14 cellular contexts compared by ENCODE assay signal in the genomic region with DNA sequence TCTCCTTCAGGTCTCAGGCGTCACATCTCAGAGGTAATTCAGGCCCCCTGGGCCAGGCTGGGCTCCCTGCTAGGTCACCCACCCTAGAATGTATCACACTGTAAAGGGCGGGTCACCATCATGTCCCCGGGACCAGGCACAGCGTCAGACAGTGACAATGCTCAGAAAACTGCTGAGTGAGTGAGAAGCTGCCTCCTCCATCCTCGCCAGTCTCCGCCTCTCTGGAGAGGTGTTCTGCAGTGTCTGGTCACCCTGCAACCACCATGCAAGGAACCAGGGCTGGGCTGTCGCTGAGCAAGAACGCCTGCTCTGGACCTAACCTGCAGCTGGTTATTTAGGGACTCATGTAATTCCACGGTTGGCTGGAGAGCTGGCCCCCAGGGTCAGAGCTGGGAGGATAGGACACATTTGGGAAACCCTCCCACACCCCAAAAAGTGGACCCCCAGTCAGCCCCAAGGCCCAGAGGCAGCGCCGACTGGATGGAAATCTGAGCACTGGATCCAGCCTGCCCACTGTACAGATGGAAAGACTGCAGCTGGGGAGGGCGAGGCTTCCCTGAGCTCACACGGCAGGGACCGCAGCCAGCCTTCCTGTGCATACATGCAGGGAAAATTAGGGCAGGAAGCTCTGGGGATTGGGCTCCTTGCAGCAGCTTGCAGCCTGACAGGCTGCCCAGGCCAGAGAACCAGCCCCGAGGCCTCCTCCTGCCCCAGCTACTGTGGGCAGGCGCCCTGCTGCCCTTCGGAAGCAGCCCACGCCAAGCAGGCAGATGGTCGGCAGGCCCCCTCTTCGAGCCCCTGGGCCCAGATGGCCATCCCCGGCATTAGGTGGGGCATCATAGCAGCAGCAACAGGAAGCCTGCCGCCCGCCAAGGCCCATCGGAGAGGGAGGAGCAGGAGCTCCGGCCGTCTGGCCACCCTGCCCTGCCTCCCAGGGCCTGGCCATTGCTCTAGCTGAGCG.
DNase-seq lines count a peak whose midpoint lies in the region; ATAC-seq and TF ChIP-seq lines count a peak whose summit lies in the region.
"Had no signal": no experiment of that assay in that cellular context is flagged by ENCODE, and none has a peak within 500 bp of the region (broad histone marks: within the 10 kb centered on the region; RNA-seq: fewer than 3 reads in every experiment).

No MANE protein-coding gene starts in this region.

- intact Hi-C loops in heart left ventricle (cut with DNase I) = no loop called here

- H2AFZ ChIP-seq in H9 (ENCODE audit: low read length) (no peak overlapping the region), trophoblast cell (ENCODE audit: insufficient read depth, low read length, poor library complexity) (peak overlapping the region; percentile 43), hepatocyte (no peak overlapping the region)
- H2AFZ ChIP-seq: parathyroid adenoma had no signal

- no peak overlapping the region for H3K4me3 Mint-ChIP-seq in H9
- H3K4me3 Mint-ChIP-seq: stimulated activated naive CD8-positive, alpha-beta T cell treated with anti-CD3 and anti-CD28 coated beads, Interleukin-15, amount 100 ng/mL, for 72 hours had no signal

- peaks cover 39 to 42% of the 10 kb centered on the region in 2 experiments for H3K4me1 Mint-ChIP-seq in H9
- H3K4me1 Mint-ChIP-seq: stimulated activated naive CD8-positive, alpha-beta T cell treated with anti-CD3 and anti-CD28 coated beads, Interleukin-15, amount 100 ng/mL, for 72 hours had no signal

- H4K5ac ChIP-seq in H9 (ENCODE audit: insufficient read length, low read depth, low read length) = no peak overlapping the region

- H3K4ac ChIP-seq in H9 (ENCODE audit: low read depth, low read length) (no peak overlapping the region), trophoblast cell (ENCODE audit: low read depth, low read length) (no peak overlapping the region)

- no peak overlapping the region for H3K18ac ChIP-seq in H9 (ENCODE audit: insufficient read length, low read depth, low read length)
- H3K18ac ChIP-seq in trophoblast cell (ENCODE audit: low read length) = no peak overlapping the region

- TF ChIP-seq CTCF in H9 (conservative IDR thresholded peaks at IDR 0.05) (no peak), RWPE1 (conservative IDR thresholded peaks at IDR 0.05; ENCODE audit: low read depth) (no peak), heart left ventricle (IDR thresholded peaks at IDR 0.05) (no peak), hepatocyte (IDR thresholded peaks at IDR 0.05; ENCODE audit: poor library complexity) (no peak)

- TF ChIP-seq POLR2A in heart left ventricle (IDR thresholded peaks at IDR 0.05) = no peak

- H3K56ac ChIP-seq in H9 (ENCODE audit: insufficient read length, low read depth, low read length) = no peak overlapping the region

- H2BK12ac ChIP-seq in H9 (ENCODE audit: insufficient read length, low read depth, low read length) (no peak overlapping the region), trophoblast cell (ENCODE audit: low read length) (peak overlapping the region; percentile 22)

- H3K4me2 ChIP-seq in H9 (ENCODE audit: insufficient read depth, insufficient read length, low read length) (no peak overlapping the region), trophoblast cell (ENCODE audit: low read length) (no peak overlapping the region), hepatocyte (no peak overlapping the region)

- H3K4me1 ChIP-seq in H9 (ENCODE audit: insufficient read depth, low read length) (peaks cover 12% of the 10 kb centered on the region; the same call in 1 of the 2 replicates), heart left ventricle (peaks cover 0 to 44% (median 20%) of the 10 kb centered on the region in 12 donors), trophoblast cell (ENCODE audit: control insufficient read depth in 1 of 2, insufficient read depth in 2 of 2, low read length in 2 of 2) (peaks cover 20 to 31% of the 10 kb centered on the region in 2 experiments), hepatocyte (ENCODE audit: insufficient read depth) (peaks cover 29% of the 10 kb centered on the region), HAP-1 (no peaks in the 10 kb centered on the region)

- peaks cover 30% of the 10 kb centered on the region for H3K27me3 Mint-ChIP-seq in H9 (ENCODE audit: low read depth)
- H3K27me3 Mint-ChIP-seq: stimulated activated naive CD8-positive, alpha-beta T cell treated with anti-CD3 and anti-CD28 coated beads, Interleukin-15, amount 100 ng/mL, for 72 hours had no signal

- H3K36me3 ChIP-seq in heart left ventricle (no peaks in the 10 kb centered on the region), trophoblast cell (ENCODE audit: control insufficient read depth in 1 of 2, insufficient read depth in 2 of 2, low read length in 2 of 2) (no peaks in the 10 kb centered on the region), hepatocyte (replicated peaks; ENCODE audit: insufficient read depth, low read depth) (no peaks in the 10 kb centered on the region), HAP-1 (replicated peaks) (no peaks in the 10 kb centered on the region)
- H3K36me3 ChIP-seq: Peyer's patch had no signal

- H3K4me3 ChIP-seq in heart left ventricle = no peak overlapping the region
- no peak overlapping the region for H3K4me3 ChIP-seq in trophoblast cell (ENCODE audit: low read depth, low read length)
- no peak overlapping the region for H3K4me3 ChIP-seq in hepatocyte
- H3K4me3 ChIP-seq in HAP-1 = no peak overlapping the region
- H3K4me3 ChIP-seq: Peyer's patch had no signal

- H3K9me3 ChIP-seq in H9 (ENCODE audit: control insufficient read depth, low read depth, low read length) = no peaks in the 10 kb centered on the region
- no peaks in the 10 kb centered on the region for H3K9me3 ChIP-seq in heart left ventricle
- no peaks in the 10 kb centered on the region for H3K9me3 ChIP-seq in trophoblast cell (ENCODE audit: insufficient read depth, low read depth, low read length)
- no peaks in the 10 kb centered on the region for H3K9me3 ChIP-seq in hepatocyte (ENCODE audit: low read depth)
- H3K9me3 ChIP-seq in HAP-1 = no peaks in the 10 kb centered on the region
- H3K9me3 ChIP-seq: Peyer's patch had no signal

- no peak overlapping the region for H4K12ac ChIP-seq in trophoblast cell (ENCODE audit: low read depth, low read length)

- H3K27me3 ChIP-seq in H9 (ENCODE audit: insufficient read depth, low read length) = no peaks in the 10 kb centered on the region
- H3K27me3 ChIP-seq in heart left ventricle = no peaks in the 10 kb centered on the region
- no peaks in the 10 kb centered on the region for H3K27me3 ChIP-seq in trophoblast cell (ENCODE audit: insufficient read depth, low read length)
- no peaks in the 10 kb centered on the region for H3K27me3 ChIP-seq in hepatocyte
- no peaks in the 10 kb centered on the region for H3K27me3 ChIP-seq in HAP-1 (ENCODE audit: low read depth)
- H3K27me3 ChIP-seq: Peyer's patch had no signal

- WGBS in H9 (ENCODE audit: extremely low coverage, insufficient read length, low lambda C conversion rate) = no CpG with 5 or more reads among the region's 27 CpGs
- 68 to 89% (median 74%) methylated on average over 15 to 27 of the region's 27 CpGs for WGBS in heart left ventricle, 4 donors
- no CpG with 5 or more reads among the region's 27 CpGs for WGBS in trophoblast cell (ENCODE audit: extremely low coverage, insufficient coverage, insufficient read length)
- 90% methylated on average over 26 of the region's 27 CpGs for WGBS in hepatocyte (ENCODE audit: low lambda C conversion rate, missing lambda C conversion rate)

- no peaks in the 10 kb centered on the region for H3K79me2 ChIP-seq in H9 (ENCODE audit: insufficient read depth, low read length)
- no peaks in the 10 kb centered on the region for H3K79me2 ChIP-seq in trophoblast cell (ENCODE audit: control insufficient read depth, insufficient read depth, low read length, poor library complexity)
- no peaks in the 10 kb centered on the region for H3K79me2 ChIP-seq in hepatocyte

- H3K9me2 ChIP-seq in hepatocyte (replicated peaks; ENCODE audit: insufficient read depth) = no peaks in the 10 kb centered on the region

- H4K91ac ChIP-seq in H9 (ENCODE audit: insufficient read length, low read depth, low read length) = no peak overlapping the region
- peak overlapping the region; percentile 12 for H4K91ac ChIP-seq in trophoblast cell (ENCODE audit: low read depth, low read length)

- CTCF ChIA-PET in RWPE1 (lab: Yijun Ruan, JAX) = interaction anchor here (0.6 to 1.1 kb wide), 3 partner anchors 11 to 104 kb away, joined by 3 to 6 read pairs (median 4); no protein-coding TSS in a partner anchor

- DNase-seq in H9 (no peak), RWPE1 (ENCODE audit: low spot score) (no peak), heart left ventricle (peak in 4 of 5 donors; percentile 37 to 77 (median 58)), trophoblast cell (no peak), hepatocyte (ENCODE audit: low spot score) (no peak), GM19240 (ENCODE audit: insufficient read length, low spot score) (no peak), HAP-1 (ENCODE audit: low spot score in 2 of 2) (no peak)
- DNase-seq: central memory CD4-positive, alpha-beta T cell; KBM-7; NCI-H1436; Peyer's patch; stimulated activated naive CD8-positive, alpha-beta T cell treated with anti-CD3 and anti-CD28 coated beads, Interleukin-15, amount 100 ng/mL, for 72 hours had no signal

- H2BK120ac ChIP-seq in H9 (ENCODE audit: low read depth, low read length, poor library complexity, severe bottlenecking) (no peak overlapping the region), trophoblast cell (ENCODE audit: insufficient read depth, low read length, poor library complexity) (no peak overlapping the region)

- H2BK5ac ChIP-seq in H9 (ENCODE audit: insufficient read length, low read length) = no peak overlapping the region
- H2BK5ac ChIP-seq in trophoblast cell (ENCODE audit: low read depth, low read length, poor library complexity) = no peak overlapping the region

- H4K20me1 ChIP-seq in H9 (ENCODE audit: control insufficient read depth, insufficient read depth, insufficient read length) (no peaks in the 10 kb centered on the region), hepatocyte (ENCODE audit: insufficient read depth, poor library complexity, severe bottlenecking) (no peaks in the 10 kb centered on the region)

- H3K27ac Mint-ChIP-seq in H9 = peak overlapping the region in 1 of 3 experiments; percentile 52; a peak in 1 of 7 replicates
- H3K27ac Mint-ChIP-seq: stimulated activated naive CD8-positive, alpha-beta T cell treated with anti-CD3 and anti-CD28 coated beads, Interleukin-15, amount 100 ng/mL, for 72 hours had no signal

- H3K79me1 ChIP-seq in H9 (ENCODE audit: insufficient read depth, low read depth, low read length, poor library complexity, severe bottlenecking) (no peaks in the 10 kb centered on the region), trophoblast cell (ENCODE audit: low read length) (peaks cover 11% of the 10 kb centered on the region)

- no peak overlapping the region for H2AK5ac ChIP-seq in H9 (ENCODE audit: insufficient read length, low read length)
- H2AK5ac ChIP-seq in trophoblast cell (ENCODE audit: low read length) = peak overlapping the region; percentile 55

- peak in 3 of 4 donors; percentile 39 to 49 (median 40) for ATAC-seq in heart left ventricle
- ATAC-seq in GM18868 (IDR thresholded peaks at IDR 0.05; ENCODE audit: unreplicated experiment) = no peak
- ATAC-seq: stimulated activated naive CD8-positive, alpha-beta T cell treated with anti-CD3 and anti-CD28 coated beads, Interleukin-15, amount 100 ng/mL, for 72 hours had no signal

- H2BK15ac ChIP-seq in H9 (ENCODE audit: low read depth, low read length) = no peak overlapping the region

- POLR2A ChIA-PET in RWPE1 (lab: Yijun Ruan, JAX; ENCODE audit: low non-redundant PET) = interaction anchor here (0.5 kb wide), 1 partner anchor 10 kb away, joined by 5 read pairs; no protein-coding TSS in a partner anchor

- no peak overlapping the region for H2BK20ac ChIP-seq in H9 (ENCODE audit: low read depth, low read length, poor library complexity, severe bottlenecking)

- H3K27ac ChIP-seq in H9 (ENCODE audit: insufficient read length, low read depth, low read length) = no peak overlapping the region
- H3K27ac ChIP-seq in RWPE1 = peak overlapping the region; percentile 80
- H3K27ac ChIP-seq in heart left ventricle = peak overlapping the region in 6 of 12 donors; percentile 11 to 30 (median 20)
- H3K27ac ChIP-seq in trophoblast cell (ENCODE audit: low read depth, low read length) = no peak overlapping the region
- no peak overlapping the region for H3K27ac ChIP-seq in hepatocyte
- H3K27ac ChIP-seq: Peyer's patch had no signal

- no peak overlapping the region for H3T11ph ChIP-seq in H9 (ENCODE audit: low read length)

- H3K14ac ChIP-seq in H9 (ENCODE audit: insufficient read depth, low read length) (peak overlapping the region; percentile 25; the same call in 1 of the 2 replicates), trophoblast cell (ENCODE audit: low read length) (peak overlapping the region; percentile 6)

- in situ Hi-C loops in HAP-1 (cut with MboI; ENCODE audit: low sequenced_read_pairs) = no loop called here

- H3K23me2 ChIP-seq in H9 (ENCODE audit: insufficient read length, low read depth, low read length, poor library complexity, severe bottlenecking) = no peaks in the 10 kb centered on the region

- no peaks in the 10 kb centered on the region for H3K36me3 Mint-ChIP-seq in H9 (ENCODE audit: insufficient read depth in 1 of 3, low read depth in 3 of 3)

- H3K9me3 Mint-ChIP-seq in H9 = no peaks in the 10 kb centered on the region; a peak in 1 of 5 replicates
- H3K9me3 Mint-ChIP-seq: stimulated activated naive CD8-positive, alpha-beta T cell treated with anti-CD3 and anti-CD28 coated beads, Interleukin-15, amount 100 ng/mL, for 72 hours had no signal

- H3K9ac ChIP-seq in H9 (ENCODE audit: extremely low read depth, insufficient read length, low read length) = no peak overlapping the region
- H3K9ac ChIP-seq in trophoblast cell (ENCODE audit: low read length) = no peak overlapping the region
- H3K9ac ChIP-seq: parathyroid adenoma had no signal

- no peak overlapping the region for H4K8ac ChIP-seq in H9 (replicated peaks; ENCODE audit: insufficient read length, low read depth, low read length)
- no peak overlapping the region for H4K8ac ChIP-seq in trophoblast cell (ENCODE audit: low read depth, low read length)

- no peak overlapping the region for H3K23ac ChIP-seq in H9 (ENCODE audit: insufficient read length, low read depth, low read length)
- H3K23ac ChIP-seq in trophoblast cell (ENCODE audit: low read length) = no peak overlapping the region

Comparison
In these comparisons a context has a peak if more than half of its experiments do, and no peak if none do; other contexts are left out.
1. DNase-seq: peak in heart left ventricle (4 of 5); none in H9 (single experiment), RWPE1 (single experiment), trophoblast cell (0 of 2), hepatocyte (single experiment), GM19240 (single experiment) and HAP-1 (0 of 2).